Comparison of ENCODE assay signal across 1 cellular context in genomic region chr5:53291047-53291446, GRCh38.
TF ChIP-seq lines count a peak whose summit lies in the region.

No MANE protein-coding gene starts in this region.

TF ChIP-seq in GM12878, 131 proteins besides CTCF, POLR2A, EP300 and RAD21 (continued from another document):
- TF ChIP-seq REST (IDR thresholded peaks at IDR 0.05; ENCODE audit: low read depth, low read length) (no peak), HCFC1 (IDR thresholded peaks at IDR 0.05; ENCODE audit: low read length) (no peak), SPI1 (IDR thresholded peaks at IDR 0.05; ENCODE audit: borderline replicate concordance, insufficient read depth, low read depth, low read length) (no peak), IRF5 (IDR thresholded peaks at IDR 0.05; ENCODE audit: borderline replicate concordance) (no peak), ELK1 (IDR thresholded peaks at IDR 0.05; ENCODE audit: low read depth, low read length) (no peak), SP1 (IDR thresholded peaks at IDR 0.05; ENCODE audit: low read depth, low read length) (no peak), SREBF2 (IDR thresholded peaks at IDR 0.05; ENCODE audit: low read length) (no peak), BRCA1 (IDR thresholded peaks at IDR 0.05; ENCODE audit: low read depth, low read length) (no peak), CBFB (IDR thresholded peaks at IDR 0.05; ENCODE audit: low read depth) (no peak), PRDM15 (CRISPR knock-in tag; IDR thresholded peaks at IDR 0.05) (no peak), KAT2A (conservative IDR thresholded peaks at IDR 0.05; ENCODE audit: control insufficient read depth, low read depth, low read length) (no peak)
- TF ChIP-seq, protein P1, sequence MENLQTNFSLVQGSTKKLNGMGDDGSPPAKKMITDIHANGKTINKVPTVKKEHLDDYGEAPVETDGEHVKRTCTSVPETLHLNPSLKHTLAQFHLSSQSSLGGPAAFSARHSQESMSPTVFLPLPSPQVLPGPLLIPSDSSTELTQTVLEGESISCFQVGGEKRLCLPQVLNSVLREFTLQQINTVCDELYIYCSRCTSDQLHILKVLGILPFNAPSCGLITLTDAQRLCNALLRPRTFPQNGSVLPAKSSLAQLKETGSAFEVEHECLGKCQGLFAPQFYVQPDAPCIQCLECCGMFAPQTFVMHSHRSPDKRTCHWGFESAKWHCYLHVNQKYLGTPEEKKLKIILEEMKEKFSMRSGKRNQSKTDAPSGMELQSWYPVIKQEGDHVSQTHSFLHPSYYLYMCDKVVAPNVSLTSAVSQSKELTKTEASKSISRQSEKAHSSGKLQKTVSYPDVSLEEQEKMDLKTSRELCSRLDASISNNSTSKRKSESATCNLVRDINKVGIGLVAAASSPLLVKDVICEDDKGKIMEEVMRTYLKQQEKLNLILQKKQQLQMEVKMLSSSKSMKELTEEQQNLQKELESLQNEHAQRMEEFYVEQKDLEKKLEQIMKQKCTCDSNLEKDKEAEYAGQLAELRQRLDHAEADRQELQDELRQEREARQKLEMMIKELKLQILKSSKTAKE (IDR thresholded peaks at IDR 0.05; ENCODE audit: low read depth, poor library complexity, severe bottlenecking), result no peak
- TF ChIP-seq, protein P2, sequence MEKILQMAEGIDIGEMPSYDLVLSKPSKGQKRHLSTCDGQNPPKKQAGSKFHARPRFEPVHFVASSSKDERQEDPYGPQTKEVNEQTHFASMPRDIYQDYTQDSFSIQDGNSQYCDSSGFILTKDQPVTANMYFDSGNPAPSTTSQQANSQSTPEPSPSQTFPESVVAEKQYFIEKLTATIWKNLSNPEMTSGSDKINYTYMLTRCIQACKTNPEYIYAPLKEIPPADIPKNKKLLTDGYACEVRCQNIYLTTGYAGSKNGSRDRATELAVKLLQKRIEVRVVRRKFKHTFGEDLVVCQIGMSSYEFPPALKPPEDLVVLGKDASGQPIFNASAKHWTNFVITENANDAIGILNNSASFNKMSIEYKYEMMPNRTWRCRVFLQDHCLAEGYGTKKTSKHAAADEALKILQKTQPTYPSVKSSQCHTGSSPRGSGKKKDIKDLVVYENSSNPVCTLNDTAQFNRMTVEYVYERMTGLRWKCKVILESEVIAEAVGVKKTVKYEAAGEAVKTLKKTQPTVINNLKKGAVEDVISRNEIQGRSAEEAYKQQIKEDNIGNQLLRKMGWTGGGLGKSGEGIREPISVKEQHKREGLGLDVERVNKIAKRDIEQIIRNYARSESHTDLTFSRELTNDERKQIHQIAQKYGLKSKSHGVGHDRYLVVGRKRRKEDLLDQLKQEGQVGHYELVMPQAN (conservative IDR thresholded peaks at IDR 0.05), result no peak
